In the genomic region with DNA sequence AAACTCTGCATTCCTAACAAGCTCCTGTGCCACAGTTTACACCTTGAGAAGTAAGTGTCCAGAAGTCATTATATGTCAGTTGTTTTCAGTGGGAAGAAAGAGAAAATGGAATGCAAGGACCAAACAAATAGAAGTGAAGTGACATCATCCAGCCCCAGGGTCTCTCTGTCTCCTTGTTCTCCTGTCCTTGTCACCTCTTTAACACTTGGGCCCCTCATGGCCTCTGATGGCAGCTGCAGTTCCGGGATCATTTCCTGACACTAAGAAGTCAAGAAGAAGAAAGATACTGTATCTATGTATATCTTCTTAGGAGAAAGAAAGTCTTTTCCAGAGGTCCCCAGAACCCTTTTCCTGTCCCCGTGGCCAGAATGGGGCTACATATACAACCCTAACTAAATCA, we compare ENCODE assay signal across 1 cellular context.
TF ChIP-seq lines count a peak whose summit lies in the region.

No MANE protein-coding gene starts in this region.

TF ChIP-seq in GM23338, 12 proteins besides CTCF, POLR2A, EP300 and RAD21:
- TF ChIP-seq, protein P1, sequence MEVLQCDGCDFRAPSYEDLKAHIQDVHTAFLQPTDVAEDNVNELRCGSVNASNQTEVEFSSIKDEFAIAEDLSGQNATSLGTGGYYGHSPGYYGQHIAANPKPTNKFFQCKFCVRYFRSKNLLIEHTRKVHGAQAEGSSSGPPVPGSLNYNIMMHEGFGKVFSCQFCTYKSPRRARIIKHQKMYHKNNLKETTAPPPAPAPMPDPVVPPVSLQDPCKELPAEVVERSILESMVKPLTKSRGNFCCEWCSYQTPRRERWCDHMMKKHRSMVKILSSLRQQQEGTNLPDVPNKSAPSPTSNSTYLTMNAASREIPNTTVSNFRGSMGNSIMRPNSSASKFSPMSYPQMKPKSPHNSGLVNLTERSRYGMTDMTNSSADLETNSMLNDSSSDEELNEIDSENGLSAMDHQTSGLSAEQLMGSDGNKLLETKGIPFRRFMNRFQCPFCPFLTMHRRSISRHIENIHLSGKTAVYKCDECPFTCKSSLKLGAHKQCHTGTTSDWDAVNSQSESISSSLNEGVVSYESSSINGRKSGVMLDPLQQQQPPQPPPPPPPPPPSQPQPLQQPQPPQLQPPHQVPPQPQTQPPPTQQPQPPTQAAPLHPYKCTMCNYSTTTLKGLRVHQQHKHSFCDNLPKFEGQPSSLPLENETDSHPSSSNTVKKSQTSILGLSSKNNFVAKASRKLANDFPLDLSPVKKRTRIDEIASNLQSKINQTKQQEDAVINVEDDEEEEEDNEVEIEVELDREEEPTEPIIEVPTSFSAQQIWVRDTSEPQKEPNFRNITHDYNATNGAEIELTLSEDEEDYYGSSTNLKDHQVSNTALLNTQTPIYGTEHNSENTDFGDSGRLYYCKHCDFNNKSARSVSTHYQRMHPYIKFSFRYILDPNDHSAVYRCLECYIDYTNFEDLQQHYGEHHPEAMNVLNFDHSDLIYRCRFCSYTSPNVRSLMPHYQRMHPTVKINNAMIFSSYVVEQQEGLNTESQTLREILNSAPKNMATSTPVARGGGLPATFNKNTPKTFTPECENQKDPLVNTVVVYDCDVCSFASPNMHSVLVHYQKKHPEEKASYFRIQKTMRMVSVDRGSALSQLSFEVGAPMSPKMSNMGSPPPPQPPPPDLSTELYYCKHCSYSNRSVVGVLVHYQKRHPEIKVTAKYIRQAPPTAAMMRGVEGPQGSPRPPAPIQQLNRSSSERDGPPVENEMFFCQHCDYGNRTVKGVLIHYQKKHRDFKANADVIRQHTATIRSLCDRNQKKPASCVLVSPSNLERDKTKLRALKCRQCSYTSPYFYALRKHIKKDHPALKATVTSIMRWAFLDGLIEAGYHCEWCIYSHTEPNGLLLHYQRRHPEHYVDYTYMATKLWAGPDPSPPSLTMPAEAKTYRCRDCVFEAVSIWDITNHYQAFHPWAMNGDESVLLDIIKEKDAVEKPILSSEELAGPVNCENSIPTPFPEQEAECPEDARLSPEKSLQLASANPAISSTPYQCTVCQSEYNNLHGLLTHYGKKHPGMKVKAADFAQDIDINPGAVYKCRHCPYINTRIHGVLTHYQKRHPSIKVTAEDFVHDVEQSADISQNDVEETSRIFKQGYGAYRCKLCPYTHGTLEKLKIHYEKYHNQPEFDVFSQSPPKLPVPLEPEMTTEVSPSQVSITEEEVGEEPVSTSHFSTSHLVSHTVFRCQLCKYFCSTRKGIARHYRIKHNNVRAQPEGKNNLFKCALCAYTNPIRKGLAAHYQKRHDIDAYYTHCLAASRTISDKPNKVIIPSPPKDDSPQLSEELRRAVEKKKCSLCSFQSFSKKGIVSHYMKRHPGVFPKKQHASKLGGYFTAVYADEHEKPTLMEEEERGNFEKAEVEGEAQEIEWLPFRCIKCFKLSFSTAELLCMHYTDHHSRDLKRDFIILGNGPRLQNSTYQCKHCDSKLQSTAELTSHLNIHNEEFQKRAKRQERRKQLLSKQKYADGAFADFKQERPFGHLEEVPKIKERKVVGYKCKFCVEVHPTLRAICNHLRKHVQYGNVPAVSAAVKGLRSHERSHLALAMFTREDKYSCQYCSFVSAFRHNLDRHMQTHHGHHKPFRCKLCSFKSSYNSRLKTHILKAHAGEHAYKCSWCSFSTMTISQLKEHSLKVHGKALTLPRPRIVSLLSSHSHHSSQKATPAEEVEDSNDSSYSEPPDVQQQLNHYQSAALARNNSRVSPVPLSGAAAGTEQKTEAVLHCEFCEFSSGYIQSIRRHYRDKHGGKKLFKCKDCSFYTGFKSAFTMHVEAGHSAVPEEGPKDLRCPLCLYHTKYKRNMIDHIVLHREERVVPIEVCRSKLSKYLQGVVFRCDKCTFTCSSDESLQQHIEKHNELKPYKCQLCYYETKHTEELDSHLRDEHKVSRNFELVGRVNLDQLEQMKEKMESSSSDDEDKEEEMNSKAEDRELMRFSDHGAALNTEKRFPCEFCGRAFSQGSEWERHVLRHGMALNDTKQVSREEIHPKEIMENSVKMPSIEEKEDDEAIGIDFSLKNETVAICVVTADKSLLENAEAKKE (CRISPR knock-in tag; IDR thresholded peaks at IDR 0.05): no peak
- TF ChIP-seq ZNF331 (CRISPR knock-in tag; IDR thresholded peaks at IDR 0.05; ENCODE audit: low read depth) (no peak), ZNF114 (CRISPR knock-in tag; IDR thresholded peaks at IDR 0.05) (no peak), CREB1 (CRISPR knock-in tag; IDR thresholded peaks at IDR 0.05; ENCODE audit: low read depth) (no peak), EZH2phosphoT487 (IDR thresholded peaks at IDR 0.05; ENCODE audit: unreplicated experiment) (no peak), STAT1 (IDR thresholded peaks at IDR 0.05; ENCODE audit: unreplicated experiment) (no peak), NANOG (IDR thresholded peaks at IDR 0.05; ENCODE audit: borderline replicate concordance) (no peak)
- TF ChIP-seq, protein P2, sequence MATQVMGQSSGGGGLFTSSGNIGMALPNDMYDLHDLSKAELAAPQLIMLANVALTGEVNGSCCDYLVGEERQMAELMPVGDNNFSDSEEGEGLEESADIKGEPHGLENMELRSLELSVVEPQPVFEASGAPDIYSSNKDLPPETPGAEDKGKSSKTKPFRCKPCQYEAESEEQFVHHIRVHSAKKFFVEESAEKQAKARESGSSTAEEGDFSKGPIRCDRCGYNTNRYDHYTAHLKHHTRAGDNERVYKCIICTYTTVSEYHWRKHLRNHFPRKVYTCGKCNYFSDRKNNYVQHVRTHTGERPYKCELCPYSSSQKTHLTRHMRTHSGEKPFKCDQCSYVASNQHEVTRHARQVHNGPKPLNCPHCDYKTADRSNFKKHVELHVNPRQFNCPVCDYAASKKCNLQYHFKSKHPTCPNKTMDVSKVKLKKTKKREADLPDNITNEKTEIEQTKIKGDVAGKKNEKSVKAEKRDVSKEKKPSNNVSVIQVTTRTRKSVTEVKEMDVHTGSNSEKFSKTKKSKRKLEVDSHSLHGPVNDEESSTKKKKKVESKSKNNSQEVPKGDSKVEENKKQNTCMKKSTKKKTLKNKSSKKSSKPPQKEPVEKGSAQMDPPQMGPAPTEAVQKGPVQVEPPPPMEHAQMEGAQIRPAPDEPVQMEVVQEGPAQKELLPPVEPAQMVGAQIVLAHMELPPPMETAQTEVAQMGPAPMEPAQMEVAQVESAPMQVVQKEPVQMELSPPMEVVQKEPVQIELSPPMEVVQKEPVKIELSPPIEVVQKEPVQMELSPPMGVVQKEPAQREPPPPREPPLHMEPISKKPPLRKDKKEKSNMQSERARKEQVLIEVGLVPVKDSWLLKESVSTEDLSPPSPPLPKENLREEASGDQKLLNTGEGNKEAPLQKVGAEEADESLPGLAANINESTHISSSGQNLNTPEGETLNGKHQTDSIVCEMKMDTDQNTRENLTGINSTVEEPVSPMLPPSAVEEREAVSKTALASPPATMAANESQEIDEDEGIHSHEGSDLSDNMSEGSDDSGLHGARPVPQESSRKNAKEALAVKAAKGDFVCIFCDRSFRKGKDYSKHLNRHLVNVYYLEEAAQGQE (IDR thresholded peaks at IDR 0.05; ENCODE audit: unreplicated experiment): no peak
